Comparison of ENCODE assay signal across 32 cellular contexts in the genomic region with DNA sequence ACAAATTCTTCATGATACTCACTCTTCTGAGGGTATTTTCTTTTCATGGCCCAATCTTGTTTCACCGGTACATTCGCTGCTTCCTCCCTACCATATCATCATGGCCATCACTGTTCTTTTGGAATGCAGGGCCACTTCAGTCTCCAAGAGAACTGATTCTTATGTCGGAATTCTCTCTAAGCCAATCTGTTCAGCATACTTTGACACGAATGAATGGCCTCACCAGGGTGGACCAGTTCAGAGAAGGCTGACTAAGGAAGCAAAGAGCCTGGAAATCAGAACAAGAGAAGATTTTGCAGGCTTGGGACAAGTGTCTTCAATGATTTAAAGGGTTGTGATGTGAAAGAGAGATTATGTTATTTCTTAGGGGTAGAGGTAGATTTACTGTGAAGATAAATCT.
"Had no signal": no experiment of that assay in that cellular context is flagged by ENCODE, and none has a peak within 500 bp of the region (broad histone marks: within the 10 kb centered on the region; RNA-seq: fewer than 3 reads in every experiment).

No MANE protein-coding gene starts in this region.

- H3K4me1 ChIP-seq: SJCRH30 had no signal

- H3K27me3 Mint-ChIP-seq: activated naive CD8-positive, alpha-beta T cell treated with anti-CD3 and anti-CD28 coated beads for 36 hours; activated T-helper 17 cell treated with anti-CD3 and anti-CD28 coated beads, Interleukin-2, amount 50 U/mL, for 72 hours had no signal

- H3K27me3 ChIP-seq: brain microvascular endothelial cell, MG63, SJCRH30 had no signal

- ATAC-seq: activated T-helper 17 cell treated with anti-CD3 and anti-CD28 coated beads, Interleukin-2, amount 50 U/mL, for 72 hours; Panc1 had no signal

- H3K4me3 ChIP-seq: MG63, SJCRH30, SK-N-MC had no signal

- DNase-seq: activated CD4-positive, alpha-beta memory T cell treated with anti-CD3 and anti-CD28 coated beads for 36 hours; activated CD4-positive, alpha-beta T cell treated with anti-CD3 and anti-CD28 coated beads, Interleukin-2, amount 10 ng/mL, durations not matched to agents 7 days and 5 days; activated CD8-positive, alpha-beta memory T cell treated with anti-CD3 and anti-CD28 coated beads, Interleukin-2, amount 50 U/mL, for 4 hours; activated effector memory CD4-positive, alpha-beta T cell treated with anti-CD3 and anti-CD28 coated beads, Interleukin-2, amount 50 U/mL, for 16 hours; activated naive CD4-positive, alpha-beta T cell; activated naive CD4-positive, alpha-beta T cell treated with anti-CD3 and anti-CD28 coated beads, Interleukin-2, amount 50 U/mL, for 16 hours; activated naive CD8-positive, alpha-beta T cell treated with anti-CD3 and anti-CD28 coated beads for 36 hours; activated T-cell treated with anti-CD3 and anti-CD28 coated beads, Interleukin-2, amount 50 U/mL, for 48 hours; amniotic stem cell; aorta; brain microvascular endothelial cell; central memory CD4-positive, alpha-beta T cell; Karpas-422; MG63; MV-4-11; NCI-H1092; NCI-H146; NCI-H187; NCI-H2029 treated with DMSO at 0.1 percent for 48 hours; NCI-H2107; NCI-H2171; NCI-H510A; NCI-H526; NCI-H748 treated with DMSO at 0.1 percent for 48 hours; NK-92 treated with Interleukin-12 subunit alpha and Interleukin-12 subunit beta, amount 100 ng/mL, for 24 hours; SHP77; SJCRH30; T1000; WERI-Rb-1 had no signal

- H3K27ac ChIP-seq: brain microvascular endothelial cell, SJCRH30, SK-N-MC, WERI-Rb-1 had no signal

- H3K9me3 Mint-ChIP-seq: activated CD4-positive, alpha-beta memory T cell treated with anti-CD3 and anti-CD28 coated beads for 36 hours; activated naive CD8-positive, alpha-beta T cell treated with anti-CD3 and anti-CD28 coated beads for 36 hours; activated T-helper 17 cell treated with anti-CD3 and anti-CD28 coated beads, Interleukin-2, amount 50 U/mL, for 72 hours had no signal

- H3K36me3 Mint-ChIP-seq: activated CD4-positive, alpha-beta memory T cell treated with anti-CD3 and anti-CD28 coated beads for 36 hours; activated naive CD8-positive, alpha-beta T cell treated with anti-CD3 and anti-CD28 coated beads for 36 hours had no signal

- H3K9me3 ChIP-seq: MG63, SJCRH30 had no signal

- H3K4me3 Mint-ChIP-seq: activated CD4-positive, alpha-beta memory T cell treated with anti-CD3 and anti-CD28 coated beads for 36 hours; activated CD4-positive, alpha-beta T cell treated with anti-CD3 and anti-CD28 coated beads, Interleukin-2, amount 10 ng/mL, durations not matched to agents 7 days and 5 days; activated naive CD8-positive, alpha-beta T cell treated with anti-CD3 and anti-CD28 coated beads for 36 hours; activated T-helper 17 cell treated with anti-CD3 and anti-CD28 coated beads, Interleukin-2, amount 50 U/mL, for 72 hours had no signal

- H3K36me3 ChIP-seq: brain microvascular endothelial cell, MG63, SJCRH30, WERI-Rb-1 had no signal

- H3K27ac Mint-ChIP-seq: activated CD4-positive, alpha-beta memory T cell treated with anti-CD3 and anti-CD28 coated beads for 36 hours; activated CD4-positive, alpha-beta T cell treated with anti-CD3 and anti-CD28 coated beads, Interleukin-2, amount 10 ng/mL, durations not matched to agents 7 days and 5 days; activated naive CD8-positive, alpha-beta T cell treated with anti-CD3 and anti-CD28 coated beads for 36 hours; activated T-helper 17 cell treated with anti-CD3 and anti-CD28 coated beads, Interleukin-2, amount 50 U/mL, for 72 hours had no signal
